ENCODE assay signal across 28 cellular contexts in genomic region chr4:94262163-94263016, GRCh38. TPM values are rescaled to one million over a fixed set of nuclear protein-coding genes. Genes with fewer than 3 reads are reported as not detected.
DNase-seq lines count a peak whose midpoint lies in the region; ATAC-seq, FAIRE-seq and TF ChIP-seq lines count a peak whose summit lies in the region.
"Had no signal": no experiment of that assay in that cellular context is flagged by ENCODE, and none has a peak within 500 bp of the region (broad histone marks: within the 10 kb centered on the region; RNA-seq: fewer than 3 reads in every experiment).

No MANE protein-coding gene starts in this region.

- H2AFZ ChIP-seq in GM12878 (ENCODE audit: control insufficient read depth, low read depth, low read length) = no peak overlapping the region

- 88% methylated on average over 5 of the region's 5 CpGs for WGBS in GM12878 (ENCODE audit: insufficient coverage, insufficient replicate concordance, low lambda C conversion rate, missing lambda C conversion rate)

- no peak for ATAC-seq in activated T-cell treated with anti-CD3 and anti-CD28 coated beads, Interleukin-2, amount 50 U/mL, for 4 hours
- ATAC-seq in GM12878 (no peak), HG02571 (IDR thresholded peaks at IDR 0.05; ENCODE audit: unreplicated experiment) (no peak)
- ATAC-seq: left colon; stimulated activated naive CD8-positive, alpha-beta T cell treated with anti-CD3 and anti-CD28 coated beads, Interleukin-15, amount 100 ng/mL, for 72 hours had no signal

- CTCF ChIA-PET in GM12878 (lab: Yijun Ruan, JAX) = no interaction called here

- H3K4me3 Mint-ChIP-seq in activated T-cell treated with anti-CD3 and anti-CD28 coated beads, Interleukin-2, amount 50 U/mL, for 24 hours = no peak overlapping the region
- H3K4me3 Mint-ChIP-seq in activated T-cell treated with anti-CD3 and anti-CD28 coated beads, Interleukin-2, amount 50 U/mL, for 4 hours = no peak overlapping the region
- H3K4me3 Mint-ChIP-seq: stimulated activated naive CD8-positive, alpha-beta T cell treated with anti-CD3 and anti-CD28 coated beads, Interleukin-15, amount 100 ng/mL, for 72 hours had no signal

- no peaks in the 10 kb centered on the region for H3K79me2 ChIP-seq in GM12878 (ENCODE audit: control insufficient read depth, insufficient read depth, low read length)

- no peak for TF ChIP-seq POLR2A in GM12878 (IDR thresholded peaks at IDR 0.05; ENCODE audit: low read depth, low read length)

- POLR2A ChIA-PET in GM12878 (lab: Charles Lee) = interaction anchor here (0.6 kb wide), 1 partner anchor 370 kb away, joined by 4 read pairs; no protein-coding TSS in a partner anchor

- no peak for TF ChIP-seq RAD21 in GM12878 (IDR thresholded peaks at IDR 0.05; ENCODE audit: insufficient read depth, low read depth, low read length)

- H3K27ac Mint-ChIP-seq in activated T-cell treated with anti-CD3 and anti-CD28 coated beads, Interleukin-2, amount 50 U/mL, for 24 hours = peak overlapping the region; percentile 34
- H3K27ac Mint-ChIP-seq: stimulated activated naive CD8-positive, alpha-beta T cell treated with anti-CD3 and anti-CD28 coated beads, Interleukin-15, amount 100 ng/mL, for 72 hours had no signal

- H3K4me3 ChIP-seq in GM12878 (no peak overlapping the region), fibroblast of villous mesenchyme (ENCODE audit: low read depth, low read length) (no peak overlapping the region)
- H3K4me3 ChIP-seq: adrenal gland, cardiac muscle cell, dorsolateral prefrontal cortex, esophagus muscularis mucosa, SJCRH30, tibial nerve had no signal

- no peaks in the 10 kb centered on the region for H3K27me3 ChIP-seq in GM12878 (replicated peaks in 1 of 2; ENCODE audit: control insufficient read depth in 2 of 2, insufficient read depth in 2 of 2, low read length in 1 of 2)
- H3K27me3 ChIP-seq: adrenal gland, cardiac muscle cell, dorsolateral prefrontal cortex, esophagus muscularis mucosa, neutrophil, SJCRH30, tibial nerve had no signal

- SMC1A ChIA-PET in GM12878 (lab: Charles Lee; ENCODE audit: uncharacterized antibody, unreplicated experiment) = interaction anchor here (0.8 kb wide), 1 partner anchor 14 kb away, joined by 3 read pairs; no protein-coding TSS in a partner anchor

- TF ChIP-seq EP300 in GM12878 (IDR thresholded peaks at IDR 0.05; ENCODE audit: borderline replicate concordance in 1 of 2, control insufficient read depth in 1 of 2, low read depth in 2 of 2, low read length in 2 of 2) = no peak

- FAIRE-seq in GM12878 (lab: Jason Lieb, UNC) = peak; percentile 35

- H3K36me3 Mint-ChIP-seq in activated T-cell treated with anti-CD3 and anti-CD28 coated beads, Interleukin-2, amount 50 U/mL, for 24 hours (ENCODE audit: low read depth) = peaks cover 68% of the 10 kb centered on the region
- H3K36me3 Mint-ChIP-seq in activated T-cell treated with anti-CD3 and anti-CD28 coated beads, Interleukin-2, amount 50 U/mL, for 4 hours (ENCODE audit: insufficient read depth) = peaks cover 31% of the 10 kb centered on the region

- no peak overlapping the region for H3K4me2 ChIP-seq in GM12878 (ENCODE audit: control insufficient read depth, insufficient read depth)

- intact Hi-C loops in GM12878 (cut with micrococcal nuclease; ENCODE audit: unreplicated experiment) = no loop called here

- RAD21 ChIA-PET in GM12878 (lab: Charles Lee; ENCODE audit: unreplicated experiment) = no interaction called here

- no peak overlapping the region for H3K27ac ChIP-seq in GM12878 (ENCODE audit: control insufficient read depth, insufficient read depth)
- H3K27ac ChIP-seq: 22Rv1, adrenal gland, cardiac muscle cell, dorsolateral prefrontal cortex, esophagus muscularis mucosa, neutrophil, SJCRH30, tibial nerve, WERI-Rb-1 had no signal

- no TSS peak for BruUV-seq in GM12878 (replicated peaks; lab: Mats Ljungman, UMichigan)

- no peaks in the 10 kb centered on the region for H4K20me1 ChIP-seq in GM12878 (ENCODE audit: control insufficient read depth, insufficient read depth)

- H3K27me3 Mint-ChIP-seq in activated T-cell treated with anti-CD3 and anti-CD28 coated beads, Interleukin-2, amount 50 U/mL, for 24 hours = no peaks in the 10 kb centered on the region
- no peaks in the 10 kb centered on the region for H3K27me3 Mint-ChIP-seq in activated T-cell treated with anti-CD3 and anti-CD28 coated beads, Interleukin-2, amount 50 U/mL, for 4 hours (ENCODE audit: low read depth)
- H3K27me3 Mint-ChIP-seq: stimulated activated naive CD8-positive, alpha-beta T cell treated with anti-CD3 and anti-CD28 coated beads, Interleukin-15, amount 100 ng/mL, for 72 hours had no signal

- in situ Hi-C loops in GM12878 (cut with MboI) = no loop called here

- no peaks in the 10 kb centered on the region for H3K9me3 Mint-ChIP-seq in activated T-cell treated with anti-CD3 and anti-CD28 coated beads, Interleukin-2, amount 50 U/mL, for 24 hours
- no peaks in the 10 kb centered on the region for H3K9me3 Mint-ChIP-seq in activated T-cell treated with anti-CD3 and anti-CD28 coated beads, Interleukin-2, amount 50 U/mL, for 4 hours
- H3K9me3 Mint-ChIP-seq: stimulated activated naive CD8-positive, alpha-beta T cell treated with anti-CD3 and anti-CD28 coated beads, Interleukin-15, amount 100 ng/mL, for 72 hours had no signal

- TF ChIP-seq CTCF in GM12878 (IDR thresholded peaks at IDR 0.05 in 2 of 3, conservative IDR thresholded peaks at IDR 0.05 in 1 of 3; ENCODE audit: control insufficient read depth in 2 of 3, extremely low read depth in 1 of 3, insufficient read depth in 1 of 3, low read depth in 3 of 3, low read length in 3 of 3) = no peak
- no peak for TF ChIP-seq CTCF in fibroblast of villous mesenchyme (IDR thresholded peaks at IDR 0.05; ENCODE audit: insufficient read depth, low read depth, low read length)

- peaks cover 2% of the 10 kb centered on the region for H3K4me1 Mint-ChIP-seq in activated T-cell treated with anti-CD3 and anti-CD28 coated beads, Interleukin-2, amount 50 U/mL, for 24 hours (ENCODE audit: low read depth)
- peaks cover 4% of the 10 kb centered on the region for H3K4me1 Mint-ChIP-seq in activated T-cell treated with anti-CD3 and anti-CD28 coated beads, Interleukin-2, amount 50 U/mL, for 4 hours (ENCODE audit: low read depth)
- H3K4me1 Mint-ChIP-seq: stimulated activated naive CD8-positive, alpha-beta T cell treated with anti-CD3 and anti-CD28 coated beads, Interleukin-15, amount 100 ng/mL, for 72 hours had no signal

- no peak overlapping the region for H3K9ac ChIP-seq in GM12878 (ENCODE audit: control insufficient read depth, insufficient read depth, low read length)

- no peaks in the 10 kb centered on the region for H3K9me3 ChIP-seq in GM12878 (replicated peaks; ENCODE audit: control insufficient read depth, insufficient read depth, low read length)
- H3K9me3 ChIP-seq: adrenal gland, esophagus muscularis mucosa, neutrophil, SJCRH30, tibial nerve had no signal

- peaks cover 0 to 8% of the 10 kb centered on the region in 2 experiments; a peak in 1 of 4 replicates for H3K36me3 ChIP-seq in GM12878 (ENCODE audit: control insufficient read depth in 2 of 2, insufficient read depth in 2 of 2, low read length in 1 of 2)
- H3K36me3 ChIP-seq: adrenal gland, neutrophil had no signal

- no peaks in the 10 kb centered on the region for H3K4me1 ChIP-seq in GM12878 (ENCODE audit: control insufficient read depth, insufficient read depth, low read length)
- H3K4me1 ChIP-seq: adrenal gland, esophagus muscularis mucosa, SJCRH30, tibial nerve had no signal

- no peak for DNase-seq in activated T-cell treated with anti-CD3 and anti-CD28 coated beads, Interleukin-2, amount 50 U/mL, for 24 hours
- DNase-seq in activated T-cell treated with anti-CD3 and anti-CD28 coated beads, Interleukin-2, amount 50 U/mL, for 4 hours = no peak
- DNase-seq in GM12878 (ENCODE audit: low read depth, low spot score) (no peak), fibroblast of villous mesenchyme (ENCODE audit: low read depth) (peak; percentile 25), iPS-NIHi7 (ENCODE audit: extremely low spot score) (no peak), NCI-H524 (lab: John Stamatoyannopoulos, UW) (no peak), GM19240 (ENCODE audit: insufficient read length, low spot score) (no peak)
- DNase-seq: activated CD4-positive, alpha-beta T cell treated with anti-CD3 and anti-CD28 coated beads, Interleukin-2, amount 50 U/mL, for 48 hours; activated gamma-delta T cell treated with Interleukin-2 at 50 U/mL for 16 hours; adrenal gland; COR-L47; dorsolateral prefrontal cortex; glutamatergic neuron; left colon; NCI-H1694 treated with DMSO at 0.1 percent for 48 hours; NCI-H2227 treated with DMSO at 0.1 percent for 48 hours; NCI-H774; SJCRH30; stimulated activated CD4-positive, alpha-beta T cell treated with anti-CD3 and anti-CD28 coated beads, Interleukin-4, amount 100 ng/mL, for 1 hour; stimulated activated naive CD8-positive, alpha-beta T cell treated with anti-CD3 and anti-CD28 coated beads, Interleukin-15, amount 100 ng/mL, for 72 hours; T-helper 2 cell; WERI-Rb-1 had no signal

TF ChIP-seq in GM12878, 131 proteins besides CTCF, POLR2A, EP300 and RAD21 (continues in another document):
- no peak for TF ChIP-seq ZNF384 (IDR thresholded peaks at IDR 0.05; ENCODE audit: borderline replicate concordance, low read depth, low read length)
- TF ChIP-seq SMC3 (IDR thresholded peaks at IDR 0.05; ENCODE audit: borderline replicate concordance, low read length) = no peak
- TF ChIP-seq BHLHE40 (IDR thresholded peaks at IDR 0.05; ENCODE audit: borderline replicate concordance in 1 of 2, low read depth in 2 of 2, low read length in 1 of 2) = no peak
- no peak for TF ChIP-seq IKZF1 (conservative IDR thresholded peaks at IDR 0.05)
- no peak for TF ChIP-seq CREM (IDR thresholded peaks at IDR 0.05; ENCODE audit: low read depth)

RNA-seq across cellular contexts. Expression of gene SMARCAD1, which starts 54.7 kb away (rescaled TPM):
- total RNA-seq in activated T-cell treated with anti-CD3 and anti-CD28 coated beads, Interleukin-2, amount 50 U/mL, for 4 hours = 10 to 100 TPM; 31.2 to 33.8 (median 33.2) TPM
- total RNA-seq in GM12878 (2013; cell fraction: nucleolus; rRNA removed) = 125 and 131 TPM in 2 replicates
- total RNA-seq in GM12878 (2014; rRNA removed) (27.8 and 38.0 TPM in 2 replicates), GM12878 (2014; rRNA removed; fragmentation: Illumina TruSeq; extraction: Trizol) (38.9 and 39.6 TPM in 2 replicates), GM12878 (2021) (26.0 and 28.2 TPM in 2 replicates), fibroblast of villous mesenchyme (36.4 and 56.1 TPM in 2 replicates)
- 5.5 TPM for polyA plus RNA-seq in GM12878 (2011; ENCODE audit: low read depth)
- polyA plus RNA-seq in GM12878 (2011; rRNA removed) (41.2 and 69.4 TPM in 2 replicates), GM12878 (2014; fragmentation: Illumina TruSeq; extraction: Trizol) (31.2 and 37.8 TPM in 2 replicates), GM12878 (2014; fragmentation: Nextera tagmentation; extraction: Ambion mirVana) (1 to 10 TPM; 7.6 to 9.2 TPM), GM12878 (2014; rRNA removed) (16.9 and 19.5 TPM in 2 replicates), GM12878 (2016; fragmentation: Nextera tagmentation; extraction: Ambion mirVana) (10 to 100 TPM; 25.9 to 27.5 TPM)
- 10.0 and 11.7 TPM in 2 replicates for polyA plus RNA-seq in GM12878 (2011; cell fraction: cytosol; rRNA removed)
- polyA plus RNA-seq in GM12878 (2011; cell fraction: nucleus; rRNA removed) = 43.4 and 47.2 TPM in 2 replicates
- 10.2 and 15.3 TPM in 2 replicates for polyA plus RNA-seq in GM12878 (2012)
- polyA minus RNA-seq in GM12878 (2011; rRNA and poly(A)+ RNA removed) = 29.2 and 51.3 TPM in 2 replicates
- 12.4 and 15.9 TPM in 2 replicates for polyA minus RNA-seq in GM12878 (2011; cell fraction: cytosol; rRNA and poly(A)+ RNA removed)
- polyA minus RNA-seq in GM12878 (2011; cell fraction: nucleus; rRNA and poly(A)+ RNA removed) = 34.5 and 54.7 TPM in 2 replicates
